ENCODE assay signal across 18 cellular contexts in the genomic region with DNA sequence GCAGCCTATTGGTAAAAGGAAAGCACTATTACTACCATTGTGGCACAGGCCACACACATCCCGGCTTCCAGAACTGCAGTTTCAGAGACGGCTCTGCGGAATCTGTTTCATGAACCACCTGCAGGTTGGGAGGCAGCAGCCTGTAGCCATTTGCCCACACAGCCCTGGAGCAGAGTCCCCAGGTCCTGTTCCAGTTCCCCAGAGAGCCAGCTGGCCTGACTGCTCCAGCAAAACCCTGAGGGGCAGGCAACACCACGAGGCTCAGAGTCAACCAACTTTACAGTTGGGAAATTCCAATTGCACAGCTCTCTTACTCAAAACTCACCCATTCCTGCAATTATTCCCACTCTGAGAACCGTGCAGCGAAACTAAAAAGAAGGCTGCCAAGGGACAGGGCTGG.
DNase-seq lines count a peak whose midpoint lies in the region; ATAC-seq and TF ChIP-seq lines count a peak whose summit lies in the region.
"Had no signal": no experiment of that assay in that cellular context is flagged by ENCODE, and none has a peak within 500 bp of the region (broad histone marks: within the 10 kb centered on the region; RNA-seq: fewer than 3 reads in every experiment).

No MANE protein-coding gene starts in this region.

- H3K36me3 ChIP-seq in heart left ventricle = no peaks in the 10 kb centered on the region
- H3K36me3 ChIP-seq: SJCRH30 had no signal

- H3K36me3 Mint-ChIP-seq in endothelial cell (ENCODE audit: low read depth, unreplicated experiment) (peaks cover 51% of the 10 kb centered on the region), nephron (ENCODE audit: low read depth) (no peaks in the 10 kb centered on the region)
- H3K36me3 Mint-ChIP-seq in naive thymus-derived CD8-positive, alpha-beta T cell = no peaks in the 10 kb centered on the region
- H3K36me3 Mint-ChIP-seq: CD14-positive monocyte had no signal

- H3K27me3 Mint-ChIP-seq in endothelial cell (ENCODE audit: unreplicated experiment) (peaks cover 8% of the 10 kb centered on the region), nephron (ENCODE audit: low read depth) (peaks cover 4% of the 10 kb centered on the region)
- H3K27me3 Mint-ChIP-seq in naive thymus-derived CD8-positive, alpha-beta T cell = peaks cover 0 to 4% (median 0%) of the 10 kb centered on the region in 5 donors

- TF ChIP-seq CTCF in heart left ventricle (IDR thresholded peaks at IDR 0.05) = no peak
- TF ChIP-seq CTCF in endothelial cell (IDR thresholded peaks at IDR 0.05; ENCODE audit: unreplicated experiment) = no peak
- no peak for TF ChIP-seq CTCF in nephron (IDR thresholded peaks at IDR 0.05; ENCODE audit: unreplicated experiment in 3 of 3)

- intact Hi-C loops in cardiac septum (cut with DNase I) = no loop called here
- intact Hi-C loops in heart left ventricle (cut with DNase I) = no loop called here

- no peak for TF ChIP-seq POLR2A in heart left ventricle (IDR thresholded peaks at IDR 0.05)

- no peak overlapping the region for H3K4me3 ChIP-seq in heart left ventricle
- H3K4me3 ChIP-seq: SJCRH30 had no signal

- peak overlapping the region; percentile 15 for H3K4me3 Mint-ChIP-seq in endothelial cell (ENCODE audit: unreplicated experiment)
- H3K4me3 Mint-ChIP-seq in nephron = no peak overlapping the region
- H3K4me3 Mint-ChIP-seq in naive thymus-derived CD8-positive, alpha-beta T cell = no peak overlapping the region
- H3K4me3 Mint-ChIP-seq: CD14-positive monocyte had no signal

- DNase-seq in cardiac septum (ENCODE audit: low spot score) (peak; percentile 44), heart left ventricle (no peak), endothelial cell (ENCODE audit: low spot score) (no peak), midbrain (lab: John Stamatoyannopoulos, UW) (no peak)
- no peak for DNase-seq in naive thymus-derived CD8-positive, alpha-beta T cell
- DNase-seq: DMS53, GF-D8, Karpas-422, MV-4-11, NCI-H1694 treated with DMSO at 0.1 percent for 48 hours, NCI-H2081 treated with DMSO at 0.1 percent for 48 hours, NCI-H2171 treated with DMSO at 0.1 percent for 48 hours, NCI-H446, NCI-H526, SJCRH30 had no signal

- no peak overlapping the region for H3K27ac Mint-ChIP-seq in endothelial cell (ENCODE audit: unreplicated experiment)
- peak overlapping the region in 2 of 3 experiments; percentile 27 to 59 for H3K27ac Mint-ChIP-seq in nephron
- H3K27ac Mint-ChIP-seq in naive thymus-derived CD8-positive, alpha-beta T cell = no peak overlapping the region
- H3K27ac Mint-ChIP-seq: CD14-positive monocyte had no signal

- peaks cover 0 to under 1% (median 0%) of the 10 kb centered on the region in 12 donors for H3K4me1 ChIP-seq in heart left ventricle
- H3K4me1 ChIP-seq: SJCRH30 had no signal

- 66 to 82% (median 81%) methylated on average over 6 of the region's 6 CpGs for WGBS in heart left ventricle, 4 donors

- POLR2A ChIA-PET in naive thymus-derived CD8-positive, alpha-beta T cell (lab: Charles Lee) = no interaction called here

- H3K27me3 ChIP-seq in heart left ventricle = no peaks in the 10 kb centered on the region

- H3K27ac ChIP-seq in heart left ventricle = no peak overlapping the region
- H3K27ac ChIP-seq: SJCRH30 had no signal

- no peaks in the 10 kb centered on the region for H3K9me3 Mint-ChIP-seq in endothelial cell (ENCODE audit: unreplicated experiment)
- no peaks in the 10 kb centered on the region for H3K9me3 Mint-ChIP-seq in nephron
- H3K9me3 Mint-ChIP-seq in naive thymus-derived CD8-positive, alpha-beta T cell = peaks cover 0 to 4% (median 0%) of the 10 kb centered on the region in 9 donors

- ATAC-seq in heart left ventricle = no peak
- ATAC-seq in HG02678 (IDR thresholded peaks at IDR 0.05; ENCODE audit: unreplicated experiment) = no peak
- no peak for ATAC-seq in naive thymus-derived CD8-positive, alpha-beta T cell

- H3K9me3 ChIP-seq in heart left ventricle = no peaks in the 10 kb centered on the region
- H3K9me3 ChIP-seq: SJCRH30 had no signal

- no peaks in the 10 kb centered on the region for H3K4me1 Mint-ChIP-seq in endothelial cell (ENCODE audit: unreplicated experiment)
- peaks cover 6% of the 10 kb centered on the region for H3K4me1 Mint-ChIP-seq in nephron
- no peaks in the 10 kb centered on the region for H3K4me1 Mint-ChIP-seq in naive thymus-derived CD8-positive, alpha-beta T cell
- H3K4me1 Mint-ChIP-seq: CD14-positive monocyte had no signal

Comparison
In these comparisons a context has a peak if more than half of its experiments do, and no peak if none do; other contexts are left out.
1. H3K27ac Mint-ChIP-seq: peak in nephron (2 of 3); none in endothelial cell (single experiment) and naive thymus-derived CD8-positive, alpha-beta T cell (0 of 10).